In genomic region chr20:62281161-62281933, GRCh38 we compare ENCODE assay signal across 28 cellular contexts. TPM values are rescaled to one million over a fixed set of nuclear protein-coding genes. Genes with fewer than 3 reads are reported as not detected.
A peak's percentile ranks its signal among the peaks of the same experiment; 100 is the strongest.
DNase-seq lines count a peak whose midpoint lies in the region; FAIRE-seq and TF ChIP-seq lines count a peak whose summit lies in the region.
"Had no signal": no experiment of that assay in that cellular context is flagged by ENCODE, and none has a peak within 500 bp of the region (broad histone marks: within the 10 kb centered on the region; RNA-seq: fewer than 3 reads in every experiment).

No MANE protein-coding gene starts in this region.

- H3K9me3 ChIP-seq in osteoblast (ENCODE audit: low read depth, low read length): no peaks in the 10 kb centered on the region
- H3K9me3 ChIP-seq: A549; BLaER1 treated with 17β-estradiol and CSF1 and Interleukin-3, amounts not matched to agents 10 nM and 100 nM; MG63 had no signal

- no peaks in the 10 kb centered on the region for H3K79me2 ChIP-seq in osteoblast (ENCODE audit: insufficient read depth, low read length)

- no peak overlapping the region for H2AFZ ChIP-seq in osteoblast (ENCODE audit: low read length)
- H2AFZ ChIP-seq: GM23248 had no signal

- H3K27ac Mint-ChIP-seq in mesothelial cell of epicardium: no peak overlapping the region
- H3K27ac Mint-ChIP-seq: CD4-positive, alpha-beta T cell; T-helper 1 cell treated with Interleukin-12 subunit alpha and Interleukin-12 subunit beta and Interleukin-4 antibody, amounts not matched to agents 30 μg/mL and 1 μg/mL, for 36 hours had no signal

- no peak for FAIRE-seq in GM12891 (lab: Jason Lieb, UNC)
- FAIRE-seq: A549 had no signal

- H3K27ac ChIP-seq in osteoblast (ENCODE audit: low read depth, low read length): no peak overlapping the region
- H3K27ac ChIP-seq: A549; BLaER1 treated with 17β-estradiol and CSF1 and Interleukin-3, amounts not matched to agents 10 nM and 100 nM; GM23248 had no signal

- DNase-seq in DMS79 treated with DMSO at 0.1 percent for 48 hours (lab: John Stamatoyannopoulos, UW): peak; percentile 98
- DNase-seq in NCI-H187 treated with DMSO at 0.1 percent for 48 hours (lab: John Stamatoyannopoulos, UW): peak; percentile 100
- peak; percentile 78 for DNase-seq in NCI-H510A treated with DMSO at 0.1 percent for 48 hours (lab: John Stamatoyannopoulos, UW)
- DNase-seq in osteoblast (ENCODE audit: insufficient read length, low spot score, missing footprints): peak; percentile 66
- no peak for DNase-seq in D341Med (ENCODE audit: low spot score)
- DNase-seq in mesothelial cell of epicardium (ENCODE audit: low spot score in 2 of 2, unreplicated experiment in 2 of 2): no peak
- no peak for DNase-seq in activated CD8-positive, alpha-beta memory T cell treated with anti-CD3 and anti-CD28 coated beads for 24 hours
- DNase-seq in GM12891 (ENCODE audit: insufficient read length, low spot score): no peak
- DNase-seq: AML-193; CD4-positive, alpha-beta T cell; DMS53; EL; GDM1; GM23248; H7; IMR-90; KG1; MG63; NCI-H1105 treated with DMSO at 0.1 percent for 48 hours; NCI-H146; NCI-H2029 treated with DMSO at 0.1 percent for 48 hours; NCI-H446 treated with DMSO at 0.1 percent for 48 hours; NCI-H69; RPMI8226; SHP77 had no signal

- H3K4me3 Mint-ChIP-seq in mesothelial cell of epicardium: no peak overlapping the region
- H3K4me3 Mint-ChIP-seq: CD4-positive, alpha-beta T cell; T-helper 1 cell treated with Interleukin-12 subunit alpha and Interleukin-12 subunit beta and Interleukin-4 antibody, amounts not matched to agents 30 μg/mL and 1 μg/mL, for 36 hours had no signal

- H3K27me3 Mint-ChIP-seq in mesothelial cell of epicardium (ENCODE audit: low read depth): no peaks in the 10 kb centered on the region
- H3K27me3 Mint-ChIP-seq: CD4-positive, alpha-beta T cell had no signal

- H3K4me1 ChIP-seq in osteoblast (ENCODE audit: insufficient read depth, low read length): no peaks in the 10 kb centered on the region
- H3K4me1 ChIP-seq: A549 had no signal

- TF ChIP-seq CTCF in osteoblast (IDR thresholded peaks at IDR 0.05; ENCODE audit: extremely low read depth, low read depth, low read length): no peak
- TF ChIP-seq CTCF in mesothelial cell of epicardium (IDR thresholded peaks at IDR 0.05; ENCODE audit: unreplicated experiment): no peak

- H3K36me3 ChIP-seq in osteoblast (ENCODE audit: insufficient read depth, low read length): peaks cover 60% of the 10 kb centered on the region

- H3K36me3 Mint-ChIP-seq in mesothelial cell of epicardium: peaks cover 23% of the 10 kb centered on the region

- no peaks in the 10 kb centered on the region for H3K9me3 Mint-ChIP-seq in mesothelial cell of epicardium
- H3K9me3 Mint-ChIP-seq: CD4-positive, alpha-beta T cell; T-helper 1 cell treated with Interleukin-12 subunit alpha and Interleukin-12 subunit beta and Interleukin-4 antibody, amounts not matched to agents 30 μg/mL and 1 μg/mL, for 36 hours had no signal

- no peak overlapping the region for H3K4me2 ChIP-seq in osteoblast (ENCODE audit: insufficient read depth, low read length)
- H3K4me2 ChIP-seq: A549; BLaER1 treated with 17β-estradiol and CSF1 and Interleukin-3, amounts not matched to agents 10 nM and 100 nM had no signal

- H4K20me1 ChIP-seq in osteoblast (ENCODE audit: insufficient read depth, low read length): peaks cover 8% of the 10 kb centered on the region

- H3K4me3 ChIP-seq in osteoblast (ENCODE audit: insufficient read depth, low read length): no peak overlapping the region
- H3K4me3 ChIP-seq: A549; BLaER1 treated with 17β-estradiol and CSF1 and Interleukin-3, amounts not matched to agents 10 nM and 100 nM; GM23248; MG63 had no signal

- no peaks in the 10 kb centered on the region for H3K27me3 ChIP-seq in osteoblast (ENCODE audit: insufficient read depth, low read length)
- H3K27me3 ChIP-seq: MG63 had no signal

- no peaks in the 10 kb centered on the region for H3K4me1 Mint-ChIP-seq in mesothelial cell of epicardium

- TF ChIP-seq POLR2A in GM12891 (IDR thresholded peaks at IDR 0.05; ENCODE audit: low read depth, low read length): no peak

TF ChIP-seq in GM12891, 5 proteins besides CTCF, POLR2A, EP300 and RAD21:
- TF ChIP-seq TAF1 (IDR thresholded peaks at IDR 0.05; ENCODE audit: low read depth, low read length) (no peak), POLR2AphosphoS5 (IDR thresholded peaks at IDR 0.05; ENCODE audit: low read depth, low read length) (no peak), SPI1 (IDR thresholded peaks at IDR 0.05; ENCODE audit: low read depth, low read length) (no peak), PAX5 (IDR thresholded peaks at IDR 0.05; ENCODE audit: insufficient read depth, low read length, severe bottlenecking) (no peak), POU2F2 (IDR thresholded peaks at IDR 0.05; ENCODE audit: low read depth, low read length) (no peak)

RNA-seq across cellular contexts. Expression of gene ADRM1, which starts 21.4 kb away (rescaled TPM):
- total RNA-seq in osteoblast: 93.1 and 103 TPM in 2 replicates
- total RNA-seq in mesothelial cell of epicardium: 58.8 to 60.8 TPM (median 59.0 TPM) in 3 replicates
- 68.5 TPM for polyA plus RNA-seq in GM12891 (2012; ENCODE audit: low read depth, missing spikeins)

RNA-seq across cellular contexts. Expression of gene OSBPL2, which starts 43.0 kb away (rescaled TPM):
- total RNA-seq in osteoblast (35.8 and 39.8 TPM in 2 replicates), mesothelial cell of epicardium (57.1 to 60.9 TPM (median 57.7 TPM) in 3 replicates)
- 11.1 TPM for polyA plus RNA-seq in GM12891 (2012; ENCODE audit: low read depth, missing spikeins)

Comparison
In these comparisons a context has a peak if more than half of its experiments do, and no peak if none do; other contexts are left out.
1. DNase-seq: peak in DMS79 treated with DMSO at 0.1 percent for 48 hours (single experiment), NCI-H187 treated with DMSO at 0.1 percent for 48 hours (single experiment), NCI-H510A treated with DMSO at 0.1 percent for 48 hours (single experiment) and osteoblast (single experiment); none in D341Med (single experiment), mesothelial cell of epicardium (0 of 2), activated CD8-positive, alpha-beta memory T cell treated with anti-CD3 and anti-CD28 coated beads for 24 hours (single experiment) and GM12891 (single experiment).